ENCODE assay signal across 19 cellular contexts in genomic region chr3:85161544-85161943, GRCh38.
DNase-seq lines count a peak whose midpoint lies in the region; ATAC-seq and TF ChIP-seq lines count a peak whose summit lies in the region.
"Had no signal": no experiment of that assay in that cellular context is flagged by ENCODE, and none has a peak within 500 bp of the region (broad histone marks: within the 10 kb centered on the region; RNA-seq: fewer than 3 reads in every experiment).

No MANE protein-coding gene starts in this region.

- CTCF ChIA-PET in activated CD8-positive, alpha-beta T cell treated with anti-CD3 and anti-CD28 coated beads for 36 hours (lab: Charles Lee) = no interaction called here
- CTCF ChIA-PET in activated CD8-positive, alpha-beta T cell treated with anti-CD3 and anti-CD28 coated beads, Interleukin-2, amount 10 ng/mL, durations not matched to agents 7 days and 5 days (lab: Charles Lee) = no interaction called here

- H3K36me3 ChIP-seq in RWPE2 (ENCODE audit: low read depth) (no peaks in the 10 kb centered on the region), MG63 (no peaks in the 10 kb centered on the region)
- H3K36me3 ChIP-seq: BLaER1 treated with 17β-estradiol and CSF1 and Interleukin-3, amounts not matched to agents 10 nM and 100 nM; upper lobe of left lung had no signal

- no peaks in the 10 kb centered on the region for H3K36me3 Mint-ChIP-seq in activated CD8-positive, alpha-beta T cell treated with anti-CD3 and anti-CD28 coated beads for 36 hours (ENCODE audit: low read depth)
- no peaks in the 10 kb centered on the region for H3K36me3 Mint-ChIP-seq in activated CD8-positive, alpha-beta T cell treated with anti-CD3 and anti-CD28 coated beads, Interleukin-2, amount 10 ng/mL, durations not matched to agents 7 days and 5 days (ENCODE audit: low read depth)
- H3K36me3 Mint-ChIP-seq: activated naive CD4-positive, alpha-beta T cell treated with anti-CD3 and anti-CD28 coated beads, Interleukin-2, amount 50 U/mL, for 24 hours had no signal

- no peak for ATAC-seq in activated CD8-positive, alpha-beta T cell treated with anti-CD3 and anti-CD28 coated beads for 36 hours
- no peak for ATAC-seq in activated CD8-positive, alpha-beta T cell treated with anti-CD3 and anti-CD28 coated beads, Interleukin-2, amount 10 ng/mL, durations not matched to agents 7 days and 5 days
- ATAC-seq in RWPE2 (ENCODE audit: low read depth) (peak; percentile 95), HG02623 (IDR thresholded peaks at IDR 0.05; ENCODE audit: unreplicated experiment) (no peak), left lobe of liver (no peak)
- ATAC-seq: activated T-cell treated with anti-CD3 and anti-CD28 coated beads, Interleukin-2, amount 50 U/mL, for 4 hours; stimulated activated naive CD8-positive, alpha-beta T cell treated with anti-CD3 and anti-CD28 coated beads, Interleukin-15, Interleukin-2, amounts not matched to agents 100 U/mL and 50 U/mL, for 24 hours had no signal

- POLR2A ChIA-PET in activated CD8-positive, alpha-beta T cell treated with anti-CD3 and anti-CD28 coated beads for 36 hours (lab: Charles Lee) = no interaction called here
- POLR2A ChIA-PET in activated CD8-positive, alpha-beta T cell treated with anti-CD3 and anti-CD28 coated beads, Interleukin-2, amount 10 ng/mL, durations not matched to agents 7 days and 5 days (lab: Charles Lee) = interaction anchor here (0.7 kb wide), 1 partner anchor 21 kb away, joined by 3 read pairs; no protein-coding TSS in a partner anchor

- DNase-seq in activated CD8-positive, alpha-beta T cell treated with anti-CD3 and anti-CD28 coated beads for 36 hours = peak; percentile 28
- no peak for DNase-seq in activated CD8-positive, alpha-beta T cell treated with anti-CD3 and anti-CD28 coated beads, Interleukin-2, amount 10 ng/mL, durations not matched to agents 7 days and 5 days
- DNase-seq in RWPE2 (ENCODE audit: low spot score) (peak; percentile 80), glomerular visceral epithelial cell (ENCODE audit: extremely low spot score) (peak; percentile 17), left lobe of liver (ENCODE audit: low spot score) (no peak), MG63 (no peak), NCI-H526 (lab: John Stamatoyannopoulos, UW) (no peak)
- DNase-seq: activated T-cell treated with anti-CD3 and anti-CD28 coated beads, Interleukin-2, amount 50 U/mL, for 4 hours; GOT3; hypothalamus; kidney; mesendoderm; stimulated activated CD4-positive, alpha-beta T cell treated with anti-CD3 and anti-CD28 coated beads, Interleukin-2, amount 100 ng/mL, for 24 hours; stimulated activated naive CD8-positive, alpha-beta T cell treated with anti-CD3 and anti-CD28 coated beads, Interleukin-15, Interleukin-2, amounts not matched to agents 100 U/mL and 50 U/mL, for 24 hours; upper lobe of left lung had no signal

- H3K9me3 Mint-ChIP-seq in activated CD8-positive, alpha-beta T cell treated with anti-CD3 and anti-CD28 coated beads for 36 hours = peaks cover 2% of the 10 kb centered on the region
- peaks cover 22% of the 10 kb centered on the region for H3K9me3 Mint-ChIP-seq in activated CD8-positive, alpha-beta T cell treated with anti-CD3 and anti-CD28 coated beads, Interleukin-2, amount 10 ng/mL, durations not matched to agents 7 days and 5 days (ENCODE audit: insufficient read depth)
- H3K9me3 Mint-ChIP-seq: nephron had no signal

- no peak for TF ChIP-seq CTCF in activated CD8-positive, alpha-beta T cell treated with anti-CD3 and anti-CD28 coated beads for 36 hours (IDR thresholded peaks at IDR 0.05)
- no peak for TF ChIP-seq CTCF in RWPE2 (IDR thresholded peaks at IDR 0.05; ENCODE audit: poor library complexity, severe bottlenecking)

- no peaks in the 10 kb centered on the region for H3K27me3 Mint-ChIP-seq in activated CD8-positive, alpha-beta T cell treated with anti-CD3 and anti-CD28 coated beads for 36 hours
- no peaks in the 10 kb centered on the region for H3K27me3 Mint-ChIP-seq in activated CD8-positive, alpha-beta T cell treated with anti-CD3 and anti-CD28 coated beads, Interleukin-2, amount 10 ng/mL, durations not matched to agents 7 days and 5 days (ENCODE audit: low read depth)
- H3K27me3 Mint-ChIP-seq: activated naive CD4-positive, alpha-beta T cell treated with anti-CD3 and anti-CD28 coated beads, Interleukin-2, amount 50 U/mL, for 24 hours had no signal

- no peaks in the 10 kb centered on the region for H3K4me1 Mint-ChIP-seq in activated CD8-positive, alpha-beta T cell treated with anti-CD3 and anti-CD28 coated beads for 36 hours (ENCODE audit: low read depth)
- no peaks in the 10 kb centered on the region for H3K4me1 Mint-ChIP-seq in activated CD8-positive, alpha-beta T cell treated with anti-CD3 and anti-CD28 coated beads, Interleukin-2, amount 10 ng/mL, durations not matched to agents 7 days and 5 days (ENCODE audit: low read depth)
- H3K4me1 Mint-ChIP-seq: activated naive CD4-positive, alpha-beta T cell treated with anti-CD3 and anti-CD28 coated beads, Interleukin-2, amount 50 U/mL, for 24 hours; nephron had no signal

- H3K4me1 ChIP-seq in RWPE2 (ENCODE audit: insufficient read depth, poor library complexity, severe bottlenecking) = peaks cover 42% of the 10 kb centered on the region
- H3K4me1 ChIP-seq: BLaER1 treated with 17β-estradiol and CSF1 and Interleukin-3, amounts not matched to agents 10 nM and 100 nM; upper lobe of left lung had no signal

- H3K4me3 Mint-ChIP-seq in activated CD8-positive, alpha-beta T cell treated with anti-CD3 and anti-CD28 coated beads for 36 hours = no peak overlapping the region
- H3K4me3 Mint-ChIP-seq in activated CD8-positive, alpha-beta T cell treated with anti-CD3 and anti-CD28 coated beads, Interleukin-2, amount 10 ng/mL, durations not matched to agents 7 days and 5 days = no peak overlapping the region
- H3K4me3 Mint-ChIP-seq: activated naive CD4-positive, alpha-beta T cell treated with anti-CD3 and anti-CD28 coated beads, Interleukin-2, amount 50 U/mL, for 24 hours; activated T-cell treated with anti-CD3 and anti-CD28 coated beads, Interleukin-2, amount 50 U/mL, for 4 hours; nephron had no signal

- H3K9me3 ChIP-seq in RWPE2 (ENCODE audit: severe bottlenecking) (no peaks in the 10 kb centered on the region), MG63 (no peaks in the 10 kb centered on the region)
- H3K9me3 ChIP-seq: BLaER1 treated with 17β-estradiol and CSF1 and Interleukin-3, amounts not matched to agents 10 nM and 100 nM; upper lobe of left lung had no signal

- H3K4me3 ChIP-seq in RWPE2 (ENCODE audit: severe bottlenecking) (no peak overlapping the region), MG63 (no peak overlapping the region)
- H3K4me3 ChIP-seq: BLaER1 treated with 17β-estradiol and CSF1 and Interleukin-3, amounts not matched to agents 10 nM and 100 nM; upper lobe of left lung had no signal

- intact Hi-C loops in activated CD8-positive, alpha-beta T cell treated with anti-CD3 and anti-CD28 coated beads for 36 hours (cut with micrococcal nuclease) = no loop called here

- H3K27ac Mint-ChIP-seq in activated CD8-positive, alpha-beta T cell treated with anti-CD3 and anti-CD28 coated beads for 36 hours = no peak overlapping the region
- H3K27ac Mint-ChIP-seq in activated CD8-positive, alpha-beta T cell treated with anti-CD3 and anti-CD28 coated beads, Interleukin-2, amount 10 ng/mL, durations not matched to agents 7 days and 5 days = no peak overlapping the region
- H3K27ac Mint-ChIP-seq: activated naive CD4-positive, alpha-beta T cell treated with anti-CD3 and anti-CD28 coated beads, Interleukin-2, amount 50 U/mL, for 24 hours; nephron had no signal

- no peaks in the 10 kb centered on the region for H3K27me3 ChIP-seq in RWPE2 (ENCODE audit: insufficient read depth, poor library complexity, severe bottlenecking)
- no peaks in the 10 kb centered on the region for H3K27me3 ChIP-seq in MG63
- H3K27me3 ChIP-seq: BLaER1 treated with 17β-estradiol and CSF1 and Interleukin-3, amounts not matched to agents 10 nM and 100 nM; upper lobe of left lung had no signal

- peak overlapping the region; percentile 26 for H3K27ac ChIP-seq in RWPE2 (ENCODE audit: poor library complexity, severe bottlenecking)
- H3K27ac ChIP-seq: BLaER1 treated with 17β-estradiol and CSF1 and Interleukin-3, amounts not matched to agents 10 nM and 100 nM; upper lobe of left lung had no signal

Comparison
In these comparisons a context has a peak if more than half of its experiments do, and no peak if none do; other contexts are left out.
1. DNase-seq: peak in activated CD8-positive, alpha-beta T cell treated with anti-CD3 and anti-CD28 coated beads for 36 hours (single experiment), RWPE2 (single experiment) and glomerular visceral epithelial cell (single experiment); none in activated CD8-positive, alpha-beta T cell treated with anti-CD3 and anti-CD28 coated beads, Interleukin-2, amount 10 ng/mL, durations not matched to agents 7 days and 5 days (single experiment), left lobe of liver (single experiment), MG63 (single experiment) and NCI-H526 (0 of 2).